1 cellular context compared by ENCODE assay signal in the genomic region with DNA sequence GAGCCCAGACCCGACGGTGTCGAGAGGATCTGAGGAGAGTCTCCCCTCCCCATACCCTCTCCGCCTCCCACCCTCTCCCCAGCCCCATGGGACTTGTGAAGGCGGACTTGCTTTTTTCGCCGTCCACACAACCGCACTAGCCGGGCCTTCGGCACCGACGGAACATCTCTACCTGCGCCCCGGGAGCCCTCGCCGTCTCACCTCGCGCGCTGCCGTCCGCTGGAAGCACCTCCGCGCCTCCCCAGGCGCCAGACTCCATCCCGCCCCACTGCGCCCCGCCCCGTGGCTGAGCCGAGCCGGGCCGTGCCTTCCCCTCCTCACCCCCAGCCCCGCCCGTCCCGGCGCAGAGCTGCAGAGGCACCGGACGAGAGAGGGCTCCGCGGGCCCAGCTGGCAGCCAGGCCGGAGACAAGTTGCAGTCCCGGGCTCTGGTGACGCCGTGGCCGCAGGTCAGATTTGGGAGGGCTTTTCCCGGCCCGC.
TF ChIP-seq lines count a peak whose summit lies in the region.

A gene (plus strand): TSS at position 344 of the 479 bp plus-strand sequence. CDS start 1,973 bp downstream, outside the sequence.
A gene with protein sequence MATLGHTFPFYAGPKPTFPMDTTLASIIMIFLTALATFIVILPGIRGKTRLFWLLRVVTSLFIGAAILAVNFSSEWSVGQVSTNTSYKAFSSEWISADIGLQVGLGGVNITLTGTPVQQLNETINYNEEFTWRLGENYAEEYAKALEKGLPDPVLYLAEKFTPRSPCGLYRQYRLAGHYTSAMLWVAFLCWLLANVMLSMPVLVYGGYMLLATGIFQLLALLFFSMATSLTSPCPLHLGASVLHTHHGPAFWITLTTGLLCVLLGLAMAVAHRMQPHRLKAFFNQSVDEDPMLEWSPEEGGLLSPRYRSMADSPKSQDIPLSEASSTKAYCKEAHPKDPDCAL (minus strand): TSS at position 229 of the 479 bp plus-strand sequence. CDS start 6,865 bp downstream, outside the sequence.

TF ChIP-seq in endothelial cell of umbilical vein, 7 proteins besides CTCF, POLR2A, EP300 and RAD21:
- TF ChIP-seq, protein P1, sequence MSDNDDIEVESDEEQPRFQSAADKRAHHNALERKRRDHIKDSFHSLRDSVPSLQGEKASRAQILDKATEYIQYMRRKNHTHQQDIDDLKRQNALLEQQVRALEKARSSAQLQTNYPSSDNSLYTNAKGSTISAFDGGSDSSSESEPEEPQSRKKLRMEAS (IDR thresholded peaks at IDR 0.05; ENCODE audit: insufficient read depth, insufficient read length): no peak
- peak; percentile 54 for TF ChIP-seq EZH2 (IDR thresholded peaks at IDR 0.05; ENCODE audit: borderline replicate concordance, low read depth, low read length, severe bottlenecking)
TF ChIP-seq in endothelial cell of umbilical vein: peak in this region for 1.
